11 cellular contexts compared by ENCODE assay signal in the genomic region with DNA sequence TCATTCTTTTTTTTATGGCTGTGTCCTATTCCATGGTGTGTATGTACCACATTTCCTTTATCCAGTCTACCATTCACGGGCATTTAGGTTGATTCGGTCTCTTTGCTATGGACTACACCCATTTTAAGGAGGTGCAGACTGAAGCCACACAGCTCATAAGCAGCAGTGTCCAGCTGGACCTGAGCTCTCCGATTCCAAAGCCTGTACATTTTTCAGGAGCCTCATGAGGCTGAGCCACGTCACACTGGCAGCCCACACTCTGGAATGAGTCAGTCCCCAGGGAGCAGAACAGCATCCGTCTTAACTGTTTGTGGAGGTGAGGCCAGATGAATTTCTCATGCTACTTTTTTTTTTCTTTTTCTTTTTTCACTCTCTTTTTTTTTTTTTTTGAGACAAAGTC.
DNase-seq lines count a peak whose midpoint lies in the region; ATAC-seq and TF ChIP-seq lines count a peak whose summit lies in the region.
"Had no signal": no experiment of that assay in that cellular context is flagged by ENCODE, and none has a peak within 500 bp of the region (broad histone marks: within the 10 kb centered on the region; RNA-seq: fewer than 3 reads in every experiment).

No MANE protein-coding gene starts in this region.

- in situ Hi-C loops in Caki2 (cut with HindIII; ENCODE audit: low pct_unique_long_range_greater_than_20kb, low sequenced_read_pairs) = no loop called here

- H3K9ac ChIP-seq in endodermal cell (ENCODE audit: extremely low read depth, low read length, poor library complexity, severe bottlenecking) = no peak overlapping the region

- H3K9me3 Mint-ChIP-seq in endodermal cell = peaks cover 3% of the 10 kb centered on the region
- H3K9me3 Mint-ChIP-seq in effector memory CD8-positive, alpha-beta T cell = peaks cover 3 to 13% of the 10 kb centered on the region in 2 donors
- H3K9me3 Mint-ChIP-seq: activated T-cell treated with anti-CD3 and anti-CD28 coated beads, Interleukin-2, amount 50 U/mL, for 24 hours had no signal

- H3K36me3 Mint-ChIP-seq in endodermal cell (ENCODE audit: low read depth) = no peaks in the 10 kb centered on the region
- peaks cover 6% of the 10 kb centered on the region for H3K36me3 Mint-ChIP-seq in effector memory CD8-positive, alpha-beta T cell (ENCODE audit: insufficient read depth)

- peaks cover 5% of the 10 kb centered on the region for H3K27me3 Mint-ChIP-seq in endodermal cell (ENCODE audit: insufficient read depth)
- peaks cover 14 to 31% of the 10 kb centered on the region in 2 donors for H3K27me3 Mint-ChIP-seq in effector memory CD8-positive, alpha-beta T cell

- DNase-seq in Caki2 (ENCODE audit: low read depth) (peak; percentile 8), RPMI7951 (ENCODE audit: low read depth) (peak; percentile 99), fibroblast of mammary gland (ENCODE audit: low read depth) (peak; percentile 100), posterior vena cava (ENCODE audit: low spot score) (peak; percentile 93), midbrain (lab: John Stamatoyannopoulos, UW) (no peak), endodermal cell (no peak)
- no peak for DNase-seq in effector CD8-positive, alpha-beta T cell (lab: John Stamatoyannopoulos, UW)
- no peak for DNase-seq in effector memory CD8-positive, alpha-beta T cell
- DNase-seq: activated T-cell treated with anti-CD3 and anti-CD28 coated beads, Interleukin-2, amount 50 U/mL, for 24 hours; NCI-H1436 treated with DMSO at 0.1 percent for 48 hours had no signal

- TF ChIP-seq CTCF in fibroblast of mammary gland (conservative IDR thresholded peaks at IDR 0.05; ENCODE audit: control insufficient read depth, insufficient read depth, low read depth, low read length) (no peak), endodermal cell (conservative IDR thresholded peaks at IDR 0.05) (no peak)

- no peak overlapping the region for H3K4me3 ChIP-seq in fibroblast of mammary gland (ENCODE audit: control insufficient read depth, low read depth, low read length)
- no peak overlapping the region for H3K4me3 ChIP-seq in endodermal cell (ENCODE audit: low read length)
- H3K4me3 ChIP-seq: esophagus muscularis mucosa had no signal

- H3K4me3 Mint-ChIP-seq in endodermal cell = no peak overlapping the region
- H3K4me3 Mint-ChIP-seq in effector memory CD8-positive, alpha-beta T cell = no peak overlapping the region
- H3K4me3 Mint-ChIP-seq: activated T-cell treated with anti-CD3 and anti-CD28 coated beads, Interleukin-2, amount 50 U/mL, for 24 hours had no signal

- no peaks in the 10 kb centered on the region for H3K4me1 ChIP-seq in endodermal cell (ENCODE audit: control insufficient read depth, insufficient read depth, low read length)

- ATAC-seq in effector memory CD8-positive, alpha-beta T cell (replicated peaks) = no peak

- no peaks in the 10 kb centered on the region for H3K27me3 ChIP-seq in endodermal cell (ENCODE audit: control insufficient read depth, insufficient read depth, low read length, poor library complexity, severe bottlenecking)

- H3K27ac ChIP-seq in endodermal cell (ENCODE audit: low read depth, low read length) = no peak overlapping the region

- intact Hi-C loops in posterior vena cava (cut with DNase I) = loop anchor here in 1 of 2 donors (5.0 kb wide), 2 partner anchors 76 to 634 kb away; a partner anchor contains a TSS

- no peaks in the 10 kb centered on the region for H3K36me3 ChIP-seq in endodermal cell (ENCODE audit: control insufficient read depth, insufficient read depth, low read length)
- H3K36me3 ChIP-seq: esophagus muscularis mucosa had no signal

- H3K4me1 Mint-ChIP-seq in endodermal cell = peaks cover 13% of the 10 kb centered on the region
- no peaks in the 10 kb centered on the region for H3K4me1 Mint-ChIP-seq in effector memory CD8-positive, alpha-beta T cell (ENCODE audit: low read depth in 2 of 2)

- no peak overlapping the region for H3K27ac Mint-ChIP-seq in endodermal cell
- no peak overlapping the region for H3K27ac Mint-ChIP-seq in effector memory CD8-positive, alpha-beta T cell
- H3K27ac Mint-ChIP-seq: activated T-cell treated with anti-CD3 and anti-CD28 coated beads, Interleukin-2, amount 50 U/mL, for 24 hours had no signal

- H3K9me3 ChIP-seq in endodermal cell (ENCODE audit: control insufficient read depth, low read length) = no peaks in the 10 kb centered on the region
- H3K9me3 ChIP-seq: esophagus muscularis mucosa had no signal

- 87 to 92% methylated on average over 5 of the region's 5 CpGs for WGBS in endodermal cell (ENCODE audit: insufficient coverage in 1 of 2, insufficient read length in 1 of 2), 2 experiments

Comparison
In these comparisons a context has a peak if more than half of its experiments do, and no peak if none do; other contexts are left out.
1. DNase-seq: peak in Caki2 (single experiment), RPMI7951 (single experiment), fibroblast of mammary gland (single experiment) and posterior vena cava (single experiment); none in midbrain (single experiment), endodermal cell (single experiment), effector CD8-positive, alpha-beta T cell (single experiment) and effector memory CD8-positive, alpha-beta T cell (0 of 3).